Comparison of ENCODE assay signal across 16 cellular contexts in the genomic region with DNA sequence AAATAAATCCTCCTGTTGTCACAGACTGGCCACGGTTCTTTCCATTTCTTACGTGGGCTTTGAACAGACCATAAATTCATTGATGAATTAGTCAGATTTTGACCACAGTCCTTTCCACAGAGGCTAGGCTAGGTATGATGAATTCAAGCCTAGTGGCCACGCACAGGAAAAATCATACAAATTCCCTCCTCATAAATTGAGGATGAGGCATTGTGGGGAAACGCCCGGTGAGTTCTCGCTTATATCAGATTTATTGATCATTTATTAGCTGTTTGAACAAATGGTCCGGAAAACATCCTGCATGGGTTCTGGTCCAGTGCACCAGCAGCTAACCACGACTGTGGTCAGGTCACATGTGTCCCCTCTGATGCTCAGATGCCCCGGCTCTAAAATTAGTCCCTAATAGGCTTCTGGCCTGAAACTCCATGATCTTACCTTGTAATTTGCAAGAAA.
"Had no signal": no experiment of that assay in that cellular context is flagged by ENCODE, and none has a peak within 500 bp of the region (broad histone marks: within the 10 kb centered on the region; RNA-seq: fewer than 3 reads in every experiment).

No MANE protein-coding gene starts in this region.

- H3K4me3 ChIP-seq: right atrium auricular region, upper lobe of left lung had no signal

- H3K9me3 Mint-ChIP-seq: activated B cell treated with CpG ODN at 0.5 μM for 24 hours; activated CD4-positive, alpha-beta memory T cell treated with anti-CD3 and anti-CD28 coated beads for 36 hours; activated T-helper 1 cell treated with anti-CD3 and anti-CD28 coated beads, Interleukin-12 subunit alpha, Interleukin-12 subunit beta, Interleukin-2, Interleukin-4 antibody, amounts not matched to agents 30 ng/mL and 10 ng/mL and 1 ng/mL, durations not matched to agents 14 hours and 24 hours and 36 hours; memory B cell; natural killer cell treated with Interleukin-12 subunit alpha and Interleukin-12 subunit beta and Interleukin-15 and Interleukin-18, amount 100 ng/mL, for 72 hours; stimulated activated naive CD8-positive, alpha-beta T cell treated with anti-CD3 and anti-CD28 coated beads, Interleukin-15, Interleukin-2, amounts not matched to agents 100 ng/mL and 50 ng/mL, for 24 hours; T-helper 2 cell treated with Interferon-gamma antibody and Interleukin-4, amounts not matched to agents 5 μg/mL and 100 μg/mL, for 36 hours had no signal

- DNase-seq: activated B cell treated with CpG ODN at 0.5 μM for 24 hours; activated CD4-positive, alpha-beta memory T cell treated with anti-CD3 and anti-CD28 coated beads for 36 hours; activated CD4-positive, alpha-beta T cell treated with anti-CD3 and anti-CD28 coated beads for 4 hours; activated T-cell treated with anti-CD3 and anti-CD28 coated beads for 4 hours; cerebellar nuclear complex; effector CD8-positive, alpha-beta T cell; stimulated activated CD4-positive, alpha-beta T cell treated with anti-CD3 and anti-CD28 coated beads, Interleukin-2, amount 100 ng/mL, for 24 hours had no signal

- H3K36me3 Mint-ChIP-seq: activated CD4-positive, alpha-beta memory T cell treated with anti-CD3 and anti-CD28 coated beads for 36 hours; activated naive CD8-positive, alpha-beta T cell; memory B cell; natural killer cell treated with Interleukin-12 subunit alpha and Interleukin-12 subunit beta and Interleukin-15 and Interleukin-18, amount 100 ng/mL, for 72 hours had no signal

- H3K27ac Mint-ChIP-seq: activated B cell treated with CpG ODN at 0.5 μM for 24 hours; activated CD4-positive, alpha-beta memory T cell treated with anti-CD3 and anti-CD28 coated beads for 36 hours; activated naive CD8-positive, alpha-beta T cell; activated T-helper 1 cell treated with anti-CD3 and anti-CD28 coated beads, Interleukin-12 subunit alpha, Interleukin-12 subunit beta, Interleukin-2, Interleukin-4 antibody, amounts not matched to agents 30 ng/mL and 10 ng/mL and 1 ng/mL, durations not matched to agents 14 hours and 24 hours and 36 hours; memory B cell; natural killer cell treated with Interleukin-12 subunit alpha and Interleukin-12 subunit beta and Interleukin-15 and Interleukin-18, amount 100 ng/mL, for 72 hours; stimulated activated naive CD8-positive, alpha-beta T cell treated with anti-CD3 and anti-CD28 coated beads, Interleukin-15, Interleukin-2, amounts not matched to agents 100 ng/mL and 50 ng/mL, for 24 hours; T-helper 2 cell treated with Interferon-gamma antibody and Interleukin-4, amounts not matched to agents 5 μg/mL and 100 μg/mL, for 36 hours had no signal

- H3K4me3 Mint-ChIP-seq: activated B cell treated with CpG ODN at 0.5 μM for 24 hours; activated CD4-positive, alpha-beta memory T cell treated with anti-CD3 and anti-CD28 coated beads for 36 hours; activated naive CD8-positive, alpha-beta T cell; activated T-helper 1 cell treated with anti-CD3 and anti-CD28 coated beads, Interleukin-12 subunit alpha, Interleukin-12 subunit beta, Interleukin-2, Interleukin-4 antibody, amounts not matched to agents 30 ng/mL and 10 ng/mL and 1 ng/mL, durations not matched to agents 14 hours and 24 hours and 36 hours; memory B cell; natural killer cell treated with Interleukin-12 subunit alpha and Interleukin-12 subunit beta and Interleukin-15 and Interleukin-18, amount 100 ng/mL, for 72 hours; stimulated activated naive CD8-positive, alpha-beta T cell treated with anti-CD3 and anti-CD28 coated beads, Interleukin-15, Interleukin-2, amounts not matched to agents 100 ng/mL and 50 ng/mL, for 24 hours; T-helper 2 cell treated with Interferon-gamma antibody and Interleukin-4, amounts not matched to agents 5 μg/mL and 100 μg/mL, for 36 hours had no signal

- H3K27me3 Mint-ChIP-seq: activated naive CD8-positive, alpha-beta T cell had no signal

- H3K4me1 Mint-ChIP-seq: memory B cell had no signal

- ATAC-seq: natural killer cell treated with Interleukin-12 subunit alpha and Interleukin-12 subunit beta and Interleukin-15 and Interleukin-18, amount 100 ng/mL, for 72 hours had no signal

- H3K27ac ChIP-seq: neutrophil, right atrium auricular region, upper lobe of left lung had no signal
